In genomic region chr18:8989017-8989416, GRCh38 we compare ENCODE assay signal across 7 cellular contexts.
DNase-seq lines count a peak whose midpoint lies in the region; ATAC-seq and TF ChIP-seq lines count a peak whose summit lies in the region.

No MANE protein-coding gene starts in this region.

- H3K79me2 ChIP-seq in Loucy (ENCODE audit: insufficient read depth, low read length) = no peaks in the 10 kb centered on the region
- no peaks in the 10 kb centered on the region for H3K79me2 ChIP-seq in PC-3 (ENCODE audit: low read length)

- DNase-seq in NOMO-1 treated with DMSO at 0.1 percent for 48 hours (lab: John Stamatoyannopoulos, UW; ENCODE audit: unreplicated experiment) = peak; percentile 60
- DNase-seq in T-helper 17 cell = no peak
- DNase-seq in germinal center (ENCODE audit: low spot score) = no peak
- DNase-seq in PC-3 = no peak
- no peak for DNase-seq in activated CD8-positive, alpha-beta memory T cell treated with anti-CD3 and anti-CD28 coated beads for 24 hours

- H3K36me3 Mint-ChIP-seq in T-helper 17 cell (ENCODE audit: low read depth) = peaks cover 3% of the 10 kb centered on the region

- peak overlapping the region; percentile 29 for H3K27ac Mint-ChIP-seq in T-helper 17 cell

- TF ChIP-seq CTCF in Loucy (conservative IDR thresholded peaks at IDR 0.05; ENCODE audit: low read length) (no peak), PC-3 (conservative IDR thresholded peaks at IDR 0.05; ENCODE audit: low read depth, low read length) (no peak)

- no peaks in the 10 kb centered on the region for H3K27me3 ChIP-seq in Loucy (ENCODE audit: insufficient read depth, low read length, poor library complexity, severe bottlenecking)
- H3K27me3 ChIP-seq in PC-3 (ENCODE audit: low read length) = no peaks in the 10 kb centered on the region

- H3K27ac ChIP-seq in PC-3 (ENCODE audit: low read length) = no peak overlapping the region

- no peak for ATAC-seq in T-helper 17 cell
- no peak for ATAC-seq in PC-3
- ATAC-seq in HG03280 (IDR thresholded peaks at IDR 0.05; ENCODE audit: unreplicated experiment) = no peak

- H3K36me3 ChIP-seq in Loucy (ENCODE audit: insufficient read depth, low read length) = no peaks in the 10 kb centered on the region
- no peaks in the 10 kb centered on the region for H3K36me3 ChIP-seq in PC-3 (ENCODE audit: low read depth, low read length)

- peaks cover 4% of the 10 kb centered on the region for H3K4me1 Mint-ChIP-seq in T-helper 17 cell

- H3K4me1 ChIP-seq in Loucy (ENCODE audit: insufficient read depth, low read length, poor library complexity, severe bottlenecking) (no peaks in the 10 kb centered on the region), PC-3 (ENCODE audit: insufficient read depth, low read length) (no peaks in the 10 kb centered on the region)

- POLR2A ChIA-PET in PC-3 (lab: Charles Lee; ENCODE audit: unreplicated experiment) = no interaction called here

- no peaks in the 10 kb centered on the region for H3K9me3 ChIP-seq in Loucy (ENCODE audit: insufficient read depth, low read depth, low read length)
- H3K9me3 ChIP-seq in T-helper 17 cell (ENCODE audit: control insufficient read depth, low read length, poor library complexity, severe bottlenecking) = no peaks in the 10 kb centered on the region
- H3K9me3 ChIP-seq in PC-3 (ENCODE audit: low read length) = no peaks in the 10 kb centered on the region

- H3F3A ChIP-seq in Loucy (ENCODE audit: low read depth) = no peaks in the 10 kb centered on the region
- H3F3A ChIP-seq in PC-3 (ENCODE audit: low read length, unreplicated experiment) = no peaks in the 10 kb centered on the region

- H3K4me3 ChIP-seq in Loucy (ENCODE audit: low read length, poor library complexity, severe bottlenecking) (no peak overlapping the region), PC-3 (ENCODE audit: low read length) (no peak overlapping the region)

- H3K27me3 Mint-ChIP-seq in T-helper 17 cell = peaks cover 50% of the 10 kb centered on the region

- CTCF ChIA-PET in PC-3 (lab: Charles Lee) = interaction anchor here (1.2 kb wide), 1 partner anchor 36 kb away, joined by 3 read pairs; no protein-coding TSS in a partner anchor

- H2AFZ ChIP-seq in Loucy (ENCODE audit: low read length) (peak overlapping the region; percentile 49; the same call in 1 of the 2 replicates), PC-3 (ENCODE audit: low read length) (no peak overlapping the region)

- H3K4me3 Mint-ChIP-seq in T-helper 17 cell = no peak overlapping the region

- H3K4me2 ChIP-seq in Loucy (ENCODE audit: low read depth, low read length, poor library complexity, severe bottlenecking) (no peak overlapping the region), PC-3 (ENCODE audit: low read length) (no peak overlapping the region)

- H3K9ac ChIP-seq in Loucy (ENCODE audit: low read depth, low read length, poor library complexity, severe bottlenecking) (no peak overlapping the region), PC-3 (ENCODE audit: low read length) (no peak overlapping the region)

- H4K20me1 ChIP-seq in Loucy (ENCODE audit: insufficient read depth, low read length, poor library complexity, severe bottlenecking) = no peaks in the 10 kb centered on the region
- H4K20me1 ChIP-seq in PC-3 (ENCODE audit: low read length) = no peaks in the 10 kb centered on the region

- intact Hi-C loops in PC-3 (cut with micrococcal nuclease) = loop anchor here (5.0 kb wide), 1 partner anchor 158 kb away; no protein-coding TSS in a partner anchor

- BruUV-seq in PC-3 (replicated peaks; lab: Mats Ljungman, UMichigan) = no TSS peak

- H3K9me2 ChIP-seq in Loucy (replicated peaks; ENCODE audit: low read depth, low read length) (no peaks in the 10 kb centered on the region), PC-3 (replicated peaks; ENCODE audit: low read length) (no peaks in the 10 kb centered on the region)
